In the genomic region with DNA sequence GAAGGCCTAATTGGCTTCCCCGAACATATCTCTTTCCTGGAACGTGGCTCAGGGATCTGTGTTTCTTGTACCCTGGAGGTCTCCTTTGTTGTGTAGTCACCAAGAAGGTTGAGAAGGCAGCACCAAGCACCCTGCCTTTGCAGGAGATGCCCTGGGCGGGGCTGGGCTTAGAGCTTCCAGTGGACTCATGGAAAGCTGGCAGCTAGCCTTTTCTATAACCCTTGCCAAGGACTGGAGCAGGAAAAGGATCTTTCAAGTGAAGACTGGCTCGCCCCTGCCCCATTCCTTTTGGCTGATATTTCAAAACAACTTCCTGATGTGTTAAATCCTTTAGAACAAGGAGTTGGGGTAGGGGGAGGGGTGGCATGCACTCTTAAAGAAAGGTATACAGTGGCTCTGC, we compare ENCODE assay signal across 23 cellular contexts. TPM values are rescaled to one million over a fixed set of nuclear protein-coding genes. Genes with fewer than 3 reads are reported as not detected.
"Had no signal": no experiment of that assay in that cellular context is flagged by ENCODE, and none has a peak within 500 bp of the region (broad histone marks: within the 10 kb centered on the region; RNA-seq: fewer than 3 reads in every experiment).

No MANE protein-coding gene starts in this region.

- H3K4me1 ChIP-seq: colonic mucosa, tibial artery, upper lobe of left lung, uterus had no signal

- H3K9me3 ChIP-seq: colonic mucosa, ovary, tibial artery, uterus had no signal

- H3K27ac Mint-ChIP-seq: endodermal cell, naive B cell, nephron had no signal

- H3K27me3 ChIP-seq: colonic mucosa, hepatocyte, ovary, tibial artery, upper lobe of left lung, uterus had no signal

- H3K36me3 Mint-ChIP-seq: naive B cell had no signal

- H3K4me3 ChIP-seq: colonic mucosa, hepatocyte, lung, ovary, tibial artery, upper lobe of left lung, uterus had no signal

- H2AFZ ChIP-seq: hepatocyte had no signal

- H3K27ac ChIP-seq: colonic mucosa, hepatocyte, ovary, tibial artery, upper lobe of left lung, uterus had no signal

- DNase-seq: colonic mucosa; effector CD4-positive, alpha-beta T cell; endodermal cell; foreskin melanocyte; head of caudate nucleus; left colon; left ventricle myocardium superior; mesenchymal stem cell; midbrain; naive B cell; ovary; right cardiac atrium; small intestine; stimulated activated CD4-positive, alpha-beta T cell treated with anti-CD3 and anti-CD28 coated beads, Interleukin-12 subunit alpha, Interleukin-12 subunit beta, amount 100 ng/mL, for 4 hours; stimulated activated naive CD8-positive, alpha-beta T cell treated with anti-CD3 and anti-CD28 coated beads, Interleukin-15, Interleukin-2, amounts not matched to agents 100 U/mL and 50 U/mL, for 24 hours; tibial artery; upper lobe of left lung; uterus had no signal

- H3K4me3 Mint-ChIP-seq: endodermal cell, naive B cell, nephron had no signal

- H3K79me2 ChIP-seq: hepatocyte had no signal

- H3K27me3 Mint-ChIP-seq: naive B cell had no signal

- H3K9me3 Mint-ChIP-seq: endodermal cell, nephron had no signal

- H3K4me1 Mint-ChIP-seq: naive B cell, nephron had no signal

- H3K36me3 ChIP-seq: colonic mucosa, ovary, tibial artery, upper lobe of left lung, uterus had no signal

- H3K4me2 ChIP-seq: hepatocyte had no signal

RNA-seq across cellular contexts. Expression of gene EPHA6, which starts 58.9 kb away (rescaled TPM):
- total RNA-seq: endothelial cell of umbilical vein, kidney epithelial cell had no signal
- polyA plus RNA-seq: endothelial cell of umbilical vein, lung had no signal
